5 cellular contexts compared by ENCODE assay signal in genomic region chr17:20257008-20257407, GRCh38.
"Had no signal": no experiment of that assay in that cellular context is flagged by ENCODE, and none has a peak within 500 bp of the region (broad histone marks: within the 10 kb centered on the region; RNA-seq: fewer than 3 reads in every experiment).

No MANE protein-coding gene starts in this region.

- ATAC-seq: GM23338 had no signal

- DNase-seq: H9, HCEC 1CT, KBM-7 had no signal

- H3K4me3 ChIP-seq: GM23338 had no signal

- H3K27ac ChIP-seq: KMS-11 had no signal
